In genomic region chr2:162113771-162114168, GRCh38 we compare ENCODE assay signal across 1 cellular context.
TF ChIP-seq lines count a peak whose summit lies in the region.

No MANE protein-coding gene starts in this region.

TF ChIP-seq in GM23338, 12 proteins besides CTCF, POLR2A, EP300 and RAD21 (continued from another document):
- TF ChIP-seq ZNF462 (CRISPR knock-in tag; IDR thresholded peaks at IDR 0.05) (no peak), STAT1 (IDR thresholded peaks at IDR 0.05; ENCODE audit: unreplicated experiment) (no peak), NANOG (IDR thresholded peaks at IDR 0.05; ENCODE audit: borderline replicate concordance) (no peak), CREB1 (CRISPR knock-in tag; IDR thresholded peaks at IDR 0.05; ENCODE audit: low read depth) (no peak), EZH2 (IDR thresholded peaks at IDR 0.05; ENCODE audit: low read depth, unreplicated experiment) (no peak), POLR2AphosphoS5 (IDR thresholded peaks at IDR 0.05; ENCODE audit: low read depth) (no peak), ZNF114 (CRISPR knock-in tag; IDR thresholded peaks at IDR 0.05) (no peak), ETS1 (IDR thresholded peaks at IDR 0.05) (no peak), EZH2phosphoT487 (IDR thresholded peaks at IDR 0.05; ENCODE audit: unreplicated experiment) (no peak)
TF ChIP-seq in GM23338: peak in this region for 0.
